ENCODE assay signal across 8 cellular contexts in genomic region chr11:34358666-34359547, GRCh38. TPM values are rescaled to one million over a fixed set of nuclear protein-coding genes. Genes with fewer than 3 reads are reported as not detected.
DNase-seq lines count a peak whose midpoint lies in the region; ATAC-seq and TF ChIP-seq lines count a peak whose summit lies in the region.

No MANE protein-coding gene starts in this region.

- peak; percentile 84 for DNase-seq in DMS 273 (lab: John Stamatoyannopoulos, UW; ENCODE audit: unreplicated experiment)
- peak; percentile 42 for DNase-seq in NCI-H748 treated with DMSO at 0.1 percent for 48 hours (lab: John Stamatoyannopoulos, UW)
- DNase-seq in activated CD4-positive, alpha-beta T cell treated with anti-CD3 and anti-CD28 coated beads, Interleukin-2, amount 50 U/mL, for 48 hours: peak; percentile 69 to 77
- DNase-seq in dorsolateral prefrontal cortex: peak; percentile 51 to 77 (median 66)
- DNase-seq in stimulated activated CD4-positive, alpha-beta T cell treated with anti-CD3 and anti-CD28 coated beads, Interleukin-2, amount 100 ng/mL, for 4 hours (ENCODE audit: low read depth): peak; percentile 59

- H3K9me3 ChIP-seq in liver (ENCODE audit: control insufficient read depth in 4 of 4, low read length in 3 of 4): no peaks in the 10 kb centered on the region

- WGBS in liver: under 1% methylated on average over 41 of the region's 41 CpGs

- no peaks in the 10 kb centered on the region for H3K36me3 ChIP-seq in liver (ENCODE audit: control insufficient read depth in 4 of 4, insufficient read depth in 3 of 4, low read depth in 1 of 4, low read length in 3 of 4)

- H3K27me3 ChIP-seq in dorsolateral prefrontal cortex (peaks cover 0 to 3% (median 0%) of the 10 kb centered on the region in 45 donors), liver (ENCODE audit: control insufficient read depth in 4 of 4, insufficient read depth in 4 of 4, low read length in 3 of 4) (no peaks in the 10 kb centered on the region)

- H3K4me3 ChIP-seq in dorsolateral prefrontal cortex: peak overlapping the region; percentile 27 to 92 (median 67)
- peak overlapping the region; percentile 42 to 82 (median 74) for H3K4me3 ChIP-seq in liver (ENCODE audit: low read depth in 1 of 3, low read length in 3 of 3)

- TF ChIP-seq CTCF in dorsolateral prefrontal cortex (IDR thresholded peaks at IDR 0.05 in 54 of 56, conservative IDR thresholded peaks at IDR 0.05 in 2 of 56; ENCODE audit: low read depth in 1 of 56, partially characterized antibody in 56 of 56) (peak in 55 of 56 donors; percentile 76 to 99 (median 94)), liver (IDR thresholded peaks at IDR 0.05; ENCODE audit: low read depth, low read length, missing input control) (peak; percentile 74)

- peak; percentile 94 to 97 for TF ChIP-seq RAD21 in liver (IDR thresholded peaks at IDR 0.05)

- H3K27ac ChIP-seq in dorsolateral prefrontal cortex (peak overlapping the region in 47 of 59 donors; percentile 14 to 82 (median 60)), liver (ENCODE audit: low read depth in 1 of 2, low read length in 2 of 2) (peak overlapping the region; percentile 77 to 88)

- H3K9ac ChIP-seq in liver (ENCODE audit: low read depth in 1 of 2, low read length in 2 of 2): peak overlapping the region; percentile 86 to 95

- intact Hi-C loops in dorsolateral prefrontal cortex (cut with DNase I): loop anchor here (1.0 to 10.0 kb wide), 11 partner anchors 92 to 536 kb away; partner anchors contain the start of gene NAT10 (in 2 of the 2)

- ATAC-seq in HG02840 (IDR thresholded peaks at IDR 0.05; ENCODE audit: low FRiP score, unreplicated experiment) (peak; percentile 16), HG02884 (IDR thresholded peaks at IDR 0.05; ENCODE audit: unreplicated experiment) (no peak)

- peaks cover 4 to 57% (median 45%) of the 10 kb centered on the region in 4 donors for H3K4me1 ChIP-seq in liver (ENCODE audit: control insufficient read depth in 4 of 4, insufficient read depth in 4 of 4, low read length in 3 of 4)

TF ChIP-seq in liver, 16 proteins besides CTCF, POLR2A, EP300 and RAD21:
- TF ChIP-seq ZBTB33 (IDR thresholded peaks at IDR 0.05): peak; percentile 24
- no peak for TF ChIP-seq HNF4G (IDR thresholded peaks at IDR 0.05)
- no peak for TF ChIP-seq TAF1 (conservative IDR thresholded peaks at IDR 0.05)
- TF ChIP-seq MAX (IDR thresholded peaks at IDR 0.05): peak; percentile 63
- TF ChIP-seq SP1 (IDR thresholded peaks at IDR 0.05): peak; percentile 63
- peak; percentile 57 to 61 for TF ChIP-seq RXRA (IDR thresholded peaks at IDR 0.05)
- peak in 1 of 2 donors; percentile 50 for TF ChIP-seq JUND (IDR thresholded peaks at IDR 0.05)
- TF ChIP-seq YY1 (IDR thresholded peaks at IDR 0.05): peak; percentile 90
- TF ChIP-seq ATF3 (IDR thresholded peaks at IDR 0.05): no peak
- peak; percentile 71 to 82 for TF ChIP-seq HNF4A (conservative IDR thresholded peaks at IDR 0.05)
- TF ChIP-seq NR2F2 (IDR thresholded peaks at IDR 0.05): peak; percentile 81
- TF ChIP-seq FOXA1 (IDR thresholded peaks at IDR 0.05): no peak
- no peak for TF ChIP-seq EGR1 (IDR thresholded peaks at IDR 0.05; ENCODE audit: low read depth in 2 of 2)
- TF ChIP-seq FOXA2 (IDR thresholded peaks at IDR 0.05): no peak
- TF ChIP-seq GABPA (IDR thresholded peaks at IDR 0.05 in 1 of 2, conservative IDR thresholded peaks at IDR 0.05 in 1 of 2): no peak
- no peak for TF ChIP-seq REST (IDR thresholded peaks at IDR 0.05)

RNA-seq across cellular contexts. Expression of gene ABTB2, which starts 1.1 kb away (rescaled TPM):
- total RNA-seq in dorsolateral prefrontal cortex (10 to 100 TPM in 16 of 120 experiments, 1 to 10 TPM in 104; 3.4 to 16.8 (median 6.8) TPM), liver (1 to 10 TPM; 5.1 to 8.9 TPM)
- polyA plus RNA-seq in liver: 1 to 10 TPM; 2.4 to 7.1 TPM
